In genomic region chr10:53957401-53957800, GRCh38 we compare ENCODE assay signal across 24 cellular contexts.
A peak's percentile ranks its signal among the peaks of the same experiment; 100 is the strongest.
DNase-seq lines count a peak whose midpoint lies in the region; ATAC-seq, FAIRE-seq and TF ChIP-seq lines count a peak whose summit lies in the region.
"Had no signal": no experiment of that assay in that cellular context is flagged by ENCODE, and none has a peak within 500 bp of the region (broad histone marks: within the 10 kb centered on the region; RNA-seq: fewer than 3 reads in every experiment).

No MANE protein-coding gene starts in this region.

- in situ Hi-C loops in SK-MEL-5 (cut with HindIII; ENCODE audit: low pct_unique_long_range_greater_than_20kb, low sequenced_read_pairs): no loop called here

- H3K9me3 Mint-ChIP-seq in neural crest cell: peaks cover 6% of the 10 kb centered on the region
- H3K9me3 Mint-ChIP-seq: activated T-cell treated with anti-CD3 and anti-CD28 coated beads, Interleukin-2, amount 50 U/mL, for 4 hours had no signal

- no peak overlapping the region for H3K4me3 Mint-ChIP-seq in neural crest cell
- H3K4me3 Mint-ChIP-seq: activated CD4-positive, alpha-beta T cell treated with anti-CD3 and anti-CD28 coated beads for 36 hours; activated T-cell treated with anti-CD3 and anti-CD28 coated beads, Interleukin-2, amount 50 U/mL, for 4 hours had no signal

- FAIRE-seq in frontal cortex (lab: Jason Lieb, UNC): peak; percentile 70
- FAIRE-seq: A549, D721Med, GM18507 had no signal

- DNase-seq in COLO829 (ENCODE audit: low spot score) (peak; percentile 9), SK-MEL-5 (ENCODE audit: low read depth, low spot score) (peak; percentile 54), frontal cortex (ENCODE audit: low spot score in 2 of 2) (peak; percentile 5 to 10), neural crest cell (ENCODE audit: low read depth, low spot score) (no peak), NCI-H526 (lab: John Stamatoyannopoulos, UW) (no peak)
- DNase-seq: activated CD4-positive, alpha-beta T cell treated with anti-CD3 and anti-CD28 coated beads for 36 hours; activated naive CD4-positive, alpha-beta T cell; activated T-cell treated with anti-CD3 and anti-CD28 coated beads, Interleukin-2, amount 50 U/mL, for 4 hours; HCEC 1CT; heart left ventricle; KBM-7; NCI-H1436; NCI-H2171 treated with DMSO at 0.1 percent for 48 hours; NCI-H526 treated with DMSO at 0.1 percent for 48 hours; spleen; stimulated activated CD4-positive, alpha-beta T cell treated with anti-CD3 and anti-CD28 coated beads, Interleukin-4, amount 100 ng/mL, for 24 hours; stimulated activated naive CD8-positive, alpha-beta T cell treated with anti-CD3 and anti-CD28 coated beads, Interleukin-15, Interleukin-2, amounts not matched to agents 100 U/mL and 50 U/mL, for 24 hours; transverse colon had no signal

- peaks cover 10% of the 10 kb centered on the region for H3K4me1 Mint-ChIP-seq in neural crest cell
- H3K4me1 Mint-ChIP-seq: activated CD4-positive, alpha-beta T cell treated with anti-CD3 and anti-CD28 coated beads for 36 hours had no signal

- peaks cover 2% of the 10 kb centered on the region for H3K36me3 Mint-ChIP-seq in neural crest cell (ENCODE audit: low read depth)

- TF ChIP-seq CTCF in neural crest cell (conservative IDR thresholded peaks at IDR 0.05): no peak

- ATAC-seq in GM21737 (IDR thresholded peaks at IDR 0.05; ENCODE audit: unreplicated experiment): no peak
- no peak for ATAC-seq in HG02759 (IDR thresholded peaks at IDR 0.05; ENCODE audit: unreplicated experiment)
- ATAC-seq in GM18502 (IDR thresholded peaks at IDR 0.05; ENCODE audit: poor library complexity, unreplicated experiment): no peak
- ATAC-seq: A549; activated CD4-positive, alpha-beta T cell treated with anti-CD3 and anti-CD28 coated beads for 36 hours; activated T-cell treated with anti-CD3 and anti-CD28 coated beads, Interleukin-2, amount 50 U/mL, for 4 hours; heart left ventricle; stimulated activated naive CD8-positive, alpha-beta T cell treated with anti-CD3 and anti-CD28 coated beads, Interleukin-15, Interleukin-2, amounts not matched to agents 100 U/mL and 50 U/mL, for 24 hours had no signal

- peak overlapping the region; percentile 78 for H3K27ac Mint-ChIP-seq in neural crest cell (ENCODE audit: unreplicated experiment)
- H3K27ac Mint-ChIP-seq: activated CD4-positive, alpha-beta T cell treated with anti-CD3 and anti-CD28 coated beads for 36 hours had no signal

- no peaks in the 10 kb centered on the region for H3K27me3 Mint-ChIP-seq in neural crest cell (ENCODE audit: low read depth)
- H3K27me3 Mint-ChIP-seq: activated CD4-positive, alpha-beta T cell treated with anti-CD3 and anti-CD28 coated beads for 36 hours had no signal

Comparison
In these comparisons a context has a peak if more than half of its experiments do, and no peak if none do; other contexts are left out.
1. DNase-seq: peak in COLO829 (single experiment), SK-MEL-5 (single experiment) and frontal cortex (2 of 2); none in neural crest cell (single experiment) and NCI-H526 (0 of 2).